Comparison of ENCODE assay signal across 15 cellular contexts in the genomic region with DNA sequence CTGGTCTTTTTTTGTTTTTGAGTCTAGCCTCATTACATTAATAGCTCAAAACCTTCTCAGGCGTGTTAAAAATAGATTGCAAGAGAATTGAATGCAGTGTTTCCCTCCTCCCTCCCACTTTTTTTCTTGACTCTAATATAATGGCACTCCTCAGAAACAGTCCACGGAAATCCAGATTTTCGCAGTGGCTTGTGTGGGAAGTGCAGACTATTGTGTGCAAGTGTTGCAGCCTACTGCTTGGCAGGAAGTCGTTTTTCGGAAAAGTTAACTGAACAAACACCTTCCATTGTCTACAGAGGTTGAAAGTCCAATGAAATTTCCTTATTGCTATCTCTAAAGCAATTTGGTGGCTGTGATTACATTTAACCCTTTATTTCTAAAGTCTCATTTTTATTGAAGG.
DNase-seq lines count a peak whose midpoint lies in the region; ATAC-seq and TF ChIP-seq lines count a peak whose summit lies in the region.
"Had no signal": no experiment of that assay in that cellular context is flagged by ENCODE, and none has a peak within 500 bp of the region (broad histone marks: within the 10 kb centered on the region; RNA-seq: fewer than 3 reads in every experiment).

No MANE protein-coding gene starts in this region.

- ATAC-seq in left colon (peak; percentile 100), HG03439 (IDR thresholded peaks at IDR 0.05; ENCODE audit: unreplicated experiment) (no peak), GM18867 (IDR thresholded peaks at IDR 0.05; ENCODE audit: unreplicated experiment) (no peak)
- ATAC-seq in naive thymus-derived CD4-positive, alpha-beta T cell: no peak

- H3K27ac ChIP-seq in caudate nucleus (ENCODE audit: low read depth, low read length): no peak overlapping the region
- H3K27ac ChIP-seq in smooth muscle cell (ENCODE audit: low read depth): peak overlapping the region; percentile 35
- no peak overlapping the region for H3K27ac ChIP-seq in naive thymus-derived CD4-positive, alpha-beta T cell (ENCODE audit: low read depth, low read length)
- H3K27ac ChIP-seq: BLaER1 treated with 17β-estradiol and CSF1 and Interleukin-3, amounts not matched to agents 10 nM and 100 nM; gastrocnemius medialis; SJCRH30 had no signal

- no peaks in the 10 kb centered on the region for H3K9me3 ChIP-seq in smooth muscle cell (replicated peaks; ENCODE audit: low read depth)
- peaks cover 0 to 2% (median 0%) of the 10 kb centered on the region in 3 experiments for H3K9me3 ChIP-seq in naive thymus-derived CD4-positive, alpha-beta T cell (ENCODE audit: control insufficient read depth in 2 of 3, low read length in 3 of 3)
- H3K9me3 ChIP-seq: gastrocnemius medialis, SJCRH30 had no signal

- no peaks in the 10 kb centered on the region for H3F3A ChIP-seq in smooth muscle cell (ENCODE audit: low read depth)

- H3K27me3 ChIP-seq in smooth muscle cell (ENCODE audit: low read depth): no peaks in the 10 kb centered on the region
- H3K27me3 ChIP-seq in naive thymus-derived CD4-positive, alpha-beta T cell (ENCODE audit: control insufficient read depth in 2 of 2, insufficient read depth in 2 of 2, low read length in 2 of 2): no peaks in the 10 kb centered on the region
- H3K27me3 ChIP-seq: gastrocnemius medialis, SJCRH30 had no signal

- no peaks in the 10 kb centered on the region for H4K20me1 ChIP-seq in smooth muscle cell (ENCODE audit: low read depth)

- H3K4me3 ChIP-seq in smooth muscle cell: no peak overlapping the region
- no peak overlapping the region for H3K4me3 ChIP-seq in naive thymus-derived CD4-positive, alpha-beta T cell (ENCODE audit: low read length)
- H3K4me3 ChIP-seq: BLaER1 treated with 17β-estradiol and CSF1 and Interleukin-3, amounts not matched to agents 10 nM and 100 nM; gastrocnemius medialis; SJCRH30 had no signal

- 0 out of 2 replicates have a peak overlapping the region, but pooled peaks have one; percentile 13 for H3K27ac Mint-ChIP-seq in HFFc6
- H3K27ac Mint-ChIP-seq in naive thymus-derived CD4-positive, alpha-beta T cell: no peak overlapping the region
- H3K27ac Mint-ChIP-seq: activated naive CD4-positive, alpha-beta T cell treated with anti-CD3 and anti-CD28 coated beads, Interleukin-2, amount 10 ng/mL, durations not matched to agents 7 days and 5 days had no signal

- peaks cover 9% of the 10 kb centered on the region for H3K4me1 ChIP-seq in smooth muscle cell (ENCODE audit: low read depth)
- no peaks in the 10 kb centered on the region for H3K4me1 ChIP-seq in naive thymus-derived CD4-positive, alpha-beta T cell (ENCODE audit: control insufficient read depth in 2 of 2, insufficient read depth in 2 of 2, low read length in 2 of 2)
- H3K4me1 ChIP-seq: gastrocnemius medialis, SJCRH30 had no signal

- CTCF ChIA-PET in naive thymus-derived CD4-positive, alpha-beta T cell (lab: Charles Lee): no interaction called here

- peaks cover 12% of the 10 kb centered on the region; the same call in 1 of the 2 replicates for H3K36me3 Mint-ChIP-seq in HFFc6 (ENCODE audit: low read depth)
- H3K36me3 Mint-ChIP-seq in naive thymus-derived CD4-positive, alpha-beta T cell: no peaks in the 10 kb centered on the region
- H3K36me3 Mint-ChIP-seq: activated naive CD4-positive, alpha-beta T cell treated with anti-CD3 and anti-CD28 coated beads, Interleukin-2, amount 10 ng/mL, durations not matched to agents 7 days and 5 days had no signal

- no peaks in the 10 kb centered on the region for H3K36me3 ChIP-seq in smooth muscle cell (ENCODE audit: low read depth)
- no peaks in the 10 kb centered on the region for H3K36me3 ChIP-seq in naive thymus-derived CD4-positive, alpha-beta T cell (ENCODE audit: control insufficient read depth in 2 of 3, insufficient read depth in 3 of 3, low read length in 3 of 3)
- H3K36me3 ChIP-seq: BLaER1 treated with 17β-estradiol and CSF1 and Interleukin-3, amounts not matched to agents 10 nM and 100 nM; gastrocnemius medialis; SJCRH30 had no signal

- POLR2A ChIA-PET in naive thymus-derived CD4-positive, alpha-beta T cell (lab: Charles Lee): no interaction called here

- no peaks in the 10 kb centered on the region for H3K9me3 Mint-ChIP-seq in HFFc6
- peaks cover 4 to 24% (median 9%) of the 10 kb centered on the region in 11 donors for H3K9me3 Mint-ChIP-seq in naive thymus-derived CD4-positive, alpha-beta T cell

- no peak overlapping the region for H3K9ac ChIP-seq in smooth muscle cell (ENCODE audit: low read depth)
- H3K9ac ChIP-seq: BLaER1 treated with 17β-estradiol and CSF1 and Interleukin-3, amounts not matched to agents 10 nM and 100 nM had no signal

- H3K4me1 Mint-ChIP-seq in HFFc6 (ENCODE audit: low read depth): peaks cover 31% of the 10 kb centered on the region
- no peaks in the 10 kb centered on the region for H3K4me1 Mint-ChIP-seq in naive thymus-derived CD4-positive, alpha-beta T cell
- H3K4me1 Mint-ChIP-seq: activated naive CD4-positive, alpha-beta T cell treated with anti-CD3 and anti-CD28 coated beads, Interleukin-2, amount 10 ng/mL, durations not matched to agents 7 days and 5 days had no signal

- intact Hi-C loops in left colon (cut with DNase I, micrococcal nuclease): no loop called here
- intact Hi-C loops in naive thymus-derived CD4-positive, alpha-beta T cell (cut with micrococcal nuclease): no loop called here

- H3K79me2 ChIP-seq in smooth muscle cell (ENCODE audit: low read depth): no peaks in the 10 kb centered on the region

- H2AFZ ChIP-seq in smooth muscle cell (ENCODE audit: low read depth): no peak overlapping the region

- no peak for TF ChIP-seq CTCF in HFFc6 (IDR thresholded peaks at IDR 0.05)
- TF ChIP-seq CTCF in smooth muscle cell (IDR thresholded peaks at IDR 0.05; ENCODE audit: borderline replicate concordance, insufficient read depth, poor library complexity, severe bottlenecking): no peak

- H3K27me3 Mint-ChIP-seq in HFFc6 (ENCODE audit: insufficient read depth): no peaks in the 10 kb centered on the region; the same call in 1 of the 2 replicates
- no peaks in the 10 kb centered on the region for H3K27me3 Mint-ChIP-seq in naive thymus-derived CD4-positive, alpha-beta T cell
- H3K27me3 Mint-ChIP-seq: activated naive CD4-positive, alpha-beta T cell treated with anti-CD3 and anti-CD28 coated beads, Interleukin-2, amount 10 ng/mL, durations not matched to agents 7 days and 5 days had no signal

- no peak for DNase-seq in HFFc6
- peak in 34 of 61 donors; percentile 0 to 82 (median 19) for DNase-seq in caudate nucleus (lab: John Stamatoyannopoulos, UW)
- peak; percentile 20 to 68 for DNase-seq in left colon
- no peak for DNase-seq in smooth muscle cell (lab: John Stamatoyannopoulos, UW; ENCODE audit: unreplicated experiment)
- DNase-seq in naive thymus-derived CD4-positive, alpha-beta T cell: no peak
- DNase-seq: activated CD4-positive, alpha-beta T cell treated with anti-CD3 and anti-CD28 coated beads for 4 hours; activated CD8-positive, alpha-beta memory T cell treated with anti-CD3 and anti-CD28 coated beads, Interleukin-2, amount 50 U/mL, for 48 hours; activated naive CD4-positive, alpha-beta T cell treated with anti-CD3 and anti-CD28 coated beads, Interleukin-2, amount 10 ng/mL, durations not matched to agents 7 days and 5 days; gastrocnemius medialis; NCI-H146; SJCRH30; T-helper 9 cell had no signal

- H3K4me2 ChIP-seq in smooth muscle cell: no peak overlapping the region

- WGBS in smooth muscle cell (ENCODE audit: low lambda C conversion rate): 82% methylated on average over 5 of the region's 5 CpGs

- no peak overlapping the region for H3K4me3 Mint-ChIP-seq in HFFc6
- no peak overlapping the region for H3K4me3 Mint-ChIP-seq in naive thymus-derived CD4-positive, alpha-beta T cell
- H3K4me3 Mint-ChIP-seq: activated naive CD4-positive, alpha-beta T cell treated with anti-CD3 and anti-CD28 coated beads, Interleukin-2, amount 10 ng/mL, durations not matched to agents 7 days and 5 days had no signal

Comparison
In these comparisons a context has a peak if more than half of its experiments do, and no peak if none do; other contexts are left out.
1. DNase-seq: peak in caudate nucleus (34 of 61) and left colon (2 of 2); none in HFFc6 (single experiment), smooth muscle cell (single experiment) and naive thymus-derived CD4-positive, alpha-beta T cell (0 of 9).